In genomic region chr12:51318846-51319570, GRCh38 we compare ENCODE assay signal across 9 cellular contexts. TPM values are rescaled to one million over a fixed set of nuclear protein-coding genes. Genes with fewer than 3 reads are reported as not detected.
A peak's percentile ranks its signal among the peaks of the same experiment; 100 is the strongest.
DNase-seq lines count a peak whose midpoint lies in the region; ATAC-seq lines count a peak whose summit lies in the region.
"Had no signal": no experiment of that assay in that cellular context is flagged by ENCODE, and none has a peak within 500 bp of the region (broad histone marks: within the 10 kb centered on the region; RNA-seq: fewer than 3 reads in every experiment).

No MANE protein-coding gene starts in this region.

- H3K9me3 Mint-ChIP-seq in activated naive CD8-positive, alpha-beta T cell treated with anti-CD3 and anti-CD28 coated beads, Interleukin-2, amount 10 ng/mL, durations not matched to agents 7 days and 5 days = no peaks in the 10 kb centered on the region
- H3K9me3 Mint-ChIP-seq in stimulated activated naive CD8-positive, alpha-beta T cell treated with anti-CD3 and anti-CD28 coated beads, Interleukin-15, amount 100 ng/mL, for 72 hours = no peaks in the 10 kb centered on the region

- peak overlapping the region; percentile 88 for H3K27ac Mint-ChIP-seq in activated naive CD8-positive, alpha-beta T cell treated with anti-CD3 and anti-CD28 coated beads, Interleukin-2, amount 10 ng/mL, durations not matched to agents 7 days and 5 days
- peak overlapping the region; percentile 14 to 90 for H3K27ac Mint-ChIP-seq in stimulated activated naive CD8-positive, alpha-beta T cell treated with anti-CD3 and anti-CD28 coated beads, Interleukin-15, amount 100 ng/mL, for 72 hours

- peaks cover 50% of the 10 kb centered on the region for H3K4me1 Mint-ChIP-seq in activated naive CD8-positive, alpha-beta T cell treated with anti-CD3 and anti-CD28 coated beads, Interleukin-2, amount 10 ng/mL, durations not matched to agents 7 days and 5 days
- H3K4me1 Mint-ChIP-seq in stimulated activated naive CD8-positive, alpha-beta T cell treated with anti-CD3 and anti-CD28 coated beads, Interleukin-15, amount 100 ng/mL, for 72 hours = peaks cover 75% of the 10 kb centered on the region

- no peaks in the 10 kb centered on the region for H3K27me3 Mint-ChIP-seq in activated naive CD8-positive, alpha-beta T cell treated with anti-CD3 and anti-CD28 coated beads, Interleukin-2, amount 10 ng/mL, durations not matched to agents 7 days and 5 days
- H3K27me3 Mint-ChIP-seq in stimulated activated naive CD8-positive, alpha-beta T cell treated with anti-CD3 and anti-CD28 coated beads, Interleukin-15, amount 100 ng/mL, for 72 hours = no peaks in the 10 kb centered on the region

- peaks cover 47% of the 10 kb centered on the region for H3K36me3 Mint-ChIP-seq in activated naive CD8-positive, alpha-beta T cell treated with anti-CD3 and anti-CD28 coated beads, Interleukin-2, amount 10 ng/mL, durations not matched to agents 7 days and 5 days

- peak; percentile 76 for ATAC-seq in activated naive CD8-positive, alpha-beta T cell treated with anti-CD3 and anti-CD28 coated beads, Interleukin-2, amount 10 ng/mL, durations not matched to agents 7 days and 5 days (ENCODE audit: low read depth)
- peak; percentile 50 for ATAC-seq in stimulated activated naive CD8-positive, alpha-beta T cell treated with anti-CD3 and anti-CD28 coated beads, Interleukin-15, amount 100 ng/mL, for 72 hours
- no peak for ATAC-seq in HG02938 (IDR thresholded peaks at IDR 0.05; ENCODE audit: unreplicated experiment)

- H3K4me3 Mint-ChIP-seq in activated naive CD8-positive, alpha-beta T cell treated with anti-CD3 and anti-CD28 coated beads, Interleukin-2, amount 10 ng/mL, durations not matched to agents 7 days and 5 days = peak overlapping the region; percentile 75
- H3K4me3 Mint-ChIP-seq in stimulated activated naive CD8-positive, alpha-beta T cell treated with anti-CD3 and anti-CD28 coated beads, Interleukin-15, amount 100 ng/mL, for 72 hours = peak overlapping the region; percentile 62 to 64

- POLR2A ChIA-PET in activated naive CD8-positive, alpha-beta T cell treated with anti-CD3 and anti-CD28 coated beads, Interleukin-2, amount 10 ng/mL, durations not matched to agents 7 days and 5 days (lab: Charles Lee) = interaction anchor here (0.8 to 3.4 kb wide), 8 partner anchors 11 to 80 kb away, joined by 4 to 13 read pairs (median 5); partner anchors contain the start of gene DAZAP2

- DNase-seq in activated gamma-delta T cell treated with Interleukin-2 at 50 U/mL for 16 hours (peak; percentile 61), activated gamma-delta T cell (lab: John Stamatoyannopoulos, UW) (no peak), NOMO-1 (lab: John Stamatoyannopoulos, UW; ENCODE audit: unreplicated experiment in 2 of 2) (peak; percentile 90 to 95), DMS 273 treated with DMSO at 0.1 percent for 48 hours (lab: John Stamatoyannopoulos, UW) (no peak), NCI-H2081 (lab: John Stamatoyannopoulos, UW) (no peak)
- no peak for DNase-seq in activated naive CD8-positive, alpha-beta T cell treated with anti-CD3 and anti-CD28 coated beads, Interleukin-2, amount 10 ng/mL, durations not matched to agents 7 days and 5 days
- no peak for DNase-seq in stimulated activated naive CD8-positive, alpha-beta T cell treated with anti-CD3 and anti-CD28 coated beads, Interleukin-15, amount 100 ng/mL, for 72 hours

RNA-seq across cellular contexts. Expression of gene BIN2, which starts 5.0 kb away (rescaled TPM):
- total RNA-seq in activated naive CD8-positive, alpha-beta T cell treated with anti-CD3 and anti-CD28 coated beads, Interleukin-2, amount 10 ng/mL, durations not matched to agents 7 days and 5 days = 100 to 1,000 TPM; 161 to 164 TPM

RNA-seq across cellular contexts. Expression of gene CELA1, which starts 27.5 kb away (rescaled TPM):
- total RNA-seq in activated naive CD8-positive, alpha-beta T cell treated with anti-CD3 and anti-CD28 coated beads, Interleukin-2, amount 10 ng/mL, durations not matched to agents 7 days and 5 days = not detected
- total RNA-seq: urinary bladder had no signal

RNA-seq across cellular contexts. Expression of gene SMAGP, which starts 48.8 kb away (rescaled TPM):
- total RNA-seq in activated naive CD8-positive, alpha-beta T cell treated with anti-CD3 and anti-CD28 coated beads, Interleukin-2, amount 10 ng/mL, durations not matched to agents 7 days and 5 days = 1 to 10 TPM; 4.1 to 5.6 TPM

Comparison
In these comparisons a context has a peak if more than half of its experiments do, and no peak if none do; other contexts are left out.
1. DNase-seq: peak in activated gamma-delta T cell treated with Interleukin-2 at 50 U/mL for 16 hours (single experiment) and NOMO-1 (2 of 2); none in activated gamma-delta T cell (single experiment), activated naive CD8-positive, alpha-beta T cell treated with anti-CD3 and anti-CD28 coated beads, Interleukin-2, amount 10 ng/mL, durations not matched to agents 7 days and 5 days (single experiment), stimulated activated naive CD8-positive, alpha-beta T cell treated with anti-CD3 and anti-CD28 coated beads, Interleukin-15, amount 100 ng/mL, for 72 hours (0 of 2), DMS 273 treated with DMSO at 0.1 percent for 48 hours (single experiment) and NCI-H2081 (0 of 2).